Comparison of ENCODE assay signal across 1 cellular context in the genomic region with DNA sequence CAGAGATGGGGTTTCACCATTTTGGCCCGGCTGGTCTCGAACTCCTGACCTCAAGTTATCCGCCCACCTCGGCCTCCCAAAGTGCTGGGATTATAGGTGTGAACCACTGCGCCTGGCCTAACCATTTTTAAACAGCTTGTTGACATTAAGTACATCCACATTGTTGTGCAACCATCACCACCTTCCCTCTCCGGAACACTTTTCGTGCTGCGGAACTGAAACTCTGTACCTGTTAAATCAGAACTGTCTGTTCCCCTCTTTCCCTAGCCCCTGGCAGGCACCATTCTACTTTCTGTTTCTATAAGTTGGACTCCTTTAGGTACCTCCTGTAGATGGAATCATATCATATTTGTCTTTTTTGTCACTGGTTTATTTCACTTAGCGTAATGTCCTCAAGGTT.
A peak's percentile ranks its signal among the peaks of the same experiment; 100 is the strongest.
TF ChIP-seq lines count a peak whose summit lies in the region.

No MANE protein-coding gene starts in this region.

TF ChIP-seq in GM12878, 131 proteins besides CTCF, POLR2A, EP300 and RAD21 (continued from another document):
- TF ChIP-seq CBX5 (IDR thresholded peaks at IDR 0.05; ENCODE audit: low read depth) (no peak), IKZF1 (conservative IDR thresholded peaks at IDR 0.05) (peak; percentile 58), SPI1 (IDR thresholded peaks at IDR 0.05; ENCODE audit: borderline replicate concordance, insufficient read depth, low read depth, low read length) (peak; percentile 88; the same call in 1 of the 2 replicates), BRCA1 (IDR thresholded peaks at IDR 0.05; ENCODE audit: low read depth, low read length) (no peak), ZNF384 (IDR thresholded peaks at IDR 0.05; ENCODE audit: borderline replicate concordance, low read depth, low read length) (no peak), YBX1 (IDR thresholded peaks at IDR 0.05) (no peak), CBFB (IDR thresholded peaks at IDR 0.05; ENCODE audit: low read depth) (no peak), PAX8 (IDR thresholded peaks at IDR 0.05) (no peak), ZBTB11 (CRISPR knock-in tag; IDR thresholded peaks at IDR 0.05) (peak; percentile 40; the same call in 1 of the 2 replicates), IKZF2 (IDR thresholded peaks at IDR 0.05) (peak; percentile 49 to 51; a peak in 3 of 4 replicates)
- TF ChIP-seq, protein P1, sequence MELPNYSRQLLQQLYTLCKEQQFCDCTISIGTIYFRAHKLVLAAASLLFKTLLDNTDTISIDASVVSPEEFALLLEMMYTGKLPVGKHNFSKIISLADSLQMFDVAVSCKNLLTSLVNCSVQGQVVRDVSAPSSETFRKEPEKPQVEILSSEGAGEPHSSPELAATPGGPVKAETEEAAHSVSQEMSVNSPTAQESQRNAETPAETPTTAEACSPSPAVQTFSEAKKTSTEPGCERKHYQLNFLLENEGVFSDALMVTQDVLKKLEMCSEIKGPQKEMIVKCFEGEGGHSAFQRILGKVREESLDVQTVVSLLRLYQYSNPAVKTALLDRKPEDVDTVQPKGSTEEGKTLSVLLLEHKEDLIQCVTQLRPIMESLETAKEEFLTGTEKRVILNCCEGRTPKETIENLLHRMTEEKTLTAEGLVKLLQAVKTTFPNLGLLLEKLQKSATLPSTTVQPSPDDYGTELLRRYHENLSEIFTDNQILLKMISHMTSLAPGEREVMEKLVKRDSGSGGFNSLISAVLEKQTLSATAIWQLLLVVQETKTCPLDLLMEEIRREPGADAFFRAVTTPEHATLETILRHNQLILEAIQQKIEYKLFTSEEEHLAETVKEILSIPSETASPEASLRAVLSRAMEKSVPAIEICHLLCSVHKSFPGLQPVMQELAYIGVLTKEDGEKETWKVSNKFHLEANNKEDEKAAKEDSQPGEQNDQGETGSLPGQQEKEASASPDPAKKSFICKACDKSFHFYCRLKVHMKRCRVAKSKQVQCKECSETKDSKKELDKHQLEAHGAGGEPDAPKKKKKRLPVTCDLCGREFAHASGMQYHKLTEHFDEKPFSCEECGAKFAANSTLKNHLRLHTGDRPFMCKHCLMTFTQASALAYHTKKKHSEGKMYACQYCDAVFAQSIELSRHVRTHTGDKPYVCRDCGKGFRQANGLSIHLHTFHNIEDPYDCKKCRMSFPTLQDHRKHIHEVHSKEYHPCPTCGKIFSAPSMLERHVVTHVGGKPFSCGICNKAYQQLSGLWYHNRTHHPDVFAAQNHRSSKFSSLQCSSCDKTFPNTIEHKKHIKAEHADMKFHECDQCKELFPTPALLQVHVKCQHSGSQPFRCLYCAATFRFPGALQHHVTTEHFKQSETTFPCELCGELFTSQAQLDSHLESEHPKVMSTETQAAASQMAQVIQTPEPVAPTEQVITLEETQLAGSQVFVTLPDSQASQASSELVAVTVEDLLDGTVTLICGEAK (IDR thresholded peaks at IDR 0.05; ENCODE audit: borderline replicate concordance): peak; percentile 15; the same call in 1 of the 2 replicates
- TF ChIP-seq, protein P2, sequence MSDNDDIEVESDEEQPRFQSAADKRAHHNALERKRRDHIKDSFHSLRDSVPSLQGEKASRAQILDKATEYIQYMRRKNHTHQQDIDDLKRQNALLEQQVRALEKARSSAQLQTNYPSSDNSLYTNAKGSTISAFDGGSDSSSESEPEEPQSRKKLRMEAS (IDR thresholded peaks at IDR 0.05; ENCODE audit: low read depth, low read length): no peak
